ENCODE assay signal across 8 cellular contexts in the genomic region with DNA sequence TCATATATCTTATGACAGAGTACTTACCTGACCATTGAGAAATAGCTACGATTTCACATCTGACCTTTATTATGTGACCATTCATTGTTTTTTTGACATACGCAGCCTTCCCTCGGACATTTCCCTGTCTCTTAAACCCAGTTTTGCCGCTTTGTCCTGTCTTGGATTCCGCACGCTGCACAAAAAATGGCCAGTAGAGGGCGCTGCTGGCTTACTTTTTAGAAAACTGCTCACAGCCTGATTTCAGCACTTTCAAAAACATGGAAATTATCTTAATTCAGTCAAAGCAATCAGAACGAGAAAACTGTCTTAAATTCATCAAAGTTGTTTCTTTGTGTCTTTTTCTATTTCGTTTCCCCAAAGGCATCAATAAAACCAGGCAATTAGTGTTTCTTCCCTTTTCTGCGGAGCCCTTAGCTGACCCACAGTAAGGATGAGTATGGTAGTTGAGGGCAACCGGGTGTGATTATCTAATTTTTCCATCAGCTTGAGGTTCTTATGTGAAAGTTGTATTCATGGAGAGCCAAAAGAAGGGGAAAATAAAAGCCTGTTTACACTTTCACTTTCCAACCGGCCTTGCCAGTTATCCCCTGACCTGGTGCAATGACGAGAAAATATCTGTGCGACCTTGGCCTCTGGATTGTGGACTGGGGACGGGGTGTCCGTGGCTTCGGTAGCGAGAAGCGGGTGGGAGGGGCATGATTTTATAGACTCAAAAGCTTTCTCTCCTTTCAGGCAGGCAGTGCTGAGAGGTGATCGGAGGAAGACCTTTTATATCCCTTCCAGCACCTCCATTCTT.
DNase-seq lines count a peak whose midpoint lies in the region; ATAC-seq lines count a peak whose summit lies in the region.

No MANE protein-coding gene starts in this region.

- no peaks in the 10 kb centered on the region for H3K9me3 Mint-ChIP-seq in activated CD4-positive, alpha-beta memory T cell treated with anti-CD3 and anti-CD28 coated beads for 36 hours

- peaks cover 2% of the 10 kb centered on the region for H3K4me1 Mint-ChIP-seq in activated CD4-positive, alpha-beta memory T cell treated with anti-CD3 and anti-CD28 coated beads for 36 hours (ENCODE audit: low read depth)

- ATAC-seq in HG03097 (IDR thresholded peaks at IDR 0.05; ENCODE audit: low FRiP score, unreplicated experiment), result peak; percentile 79

- H3K27ac Mint-ChIP-seq in activated CD4-positive, alpha-beta memory T cell treated with anti-CD3 and anti-CD28 coated beads for 36 hours, result no peak overlapping the region

- CTCF ChIA-PET in activated CD4-positive, alpha-beta memory T cell treated with anti-CD3 and anti-CD28 coated beads for 36 hours (lab: Charles Lee), result interaction anchor here (0.7 to 6.3 kb wide), 14 partner anchors 9 to 1919 kb away, joined by 3 to 43 read pairs (median 4); a partner anchor contains a TSS

- peaks cover 18% of the 10 kb centered on the region for H3K27me3 Mint-ChIP-seq in activated CD4-positive, alpha-beta memory T cell treated with anti-CD3 and anti-CD28 coated beads for 36 hours

- H3K4me3 Mint-ChIP-seq in activated CD4-positive, alpha-beta memory T cell treated with anti-CD3 and anti-CD28 coated beads for 36 hours, result no peak overlapping the region

- no peaks in the 10 kb centered on the region for H3K36me3 Mint-ChIP-seq in activated CD4-positive, alpha-beta memory T cell treated with anti-CD3 and anti-CD28 coated beads for 36 hours

- POLR2A ChIA-PET in activated CD4-positive, alpha-beta memory T cell treated with anti-CD3 and anti-CD28 coated beads for 36 hours (lab: Charles Lee), result no interaction called here

- DNase-seq in SIG-M5 treated with dmso at 0.1 percent for 504 hours (lab: John Stamatoyannopoulos, UW; ENCODE audit: unreplicated experiment) (peak; percentile 39), SIG-M5 (lab: John Stamatoyannopoulos, UW) (no peak), NCI-H510A treated with DMSO at 0.1 percent for 48 hours (lab: John Stamatoyannopoulos, UW) (peak; percentile 60), medulla oblongata (ENCODE audit: extremely low spot score) (peak; percentile 94)
- DNase-seq in activated CD4-positive, alpha-beta memory T cell treated with anti-CD3 and anti-CD28 coated beads for 36 hours, result peak; percentile 82
- DNase-seq in effector CD8-positive, alpha-beta T cell (lab: John Stamatoyannopoulos, UW), result peak; percentile 58
- peak; percentile 32 for DNase-seq in stimulated activated CD8-positive, alpha-beta memory T cell treated with anti-CD3 and anti-CD28 coated beads, Interleukin-12 subunit alpha, Interleukin-12 subunit beta, amount 100 ng/mL, for 4 hours (ENCODE audit: low read depth)

- intact Hi-C loops in activated CD4-positive, alpha-beta memory T cell treated with anti-CD3 and anti-CD28 coated beads for 36 hours (cut with micrococcal nuclease), result loop anchor here (1.0 to 5.0 kb wide), 4 partner anchors 161 to 1918 kb away; no protein-coding TSS in a partner anchor
